ENCODE assay signal across 25 cellular contexts in genomic region chr5:120229036-120229435, GRCh38.
"Had no signal": no experiment of that assay in that cellular context is flagged by ENCODE, and none has a peak within 500 bp of the region (broad histone marks: within the 10 kb centered on the region; RNA-seq: fewer than 3 reads in every experiment).

No MANE protein-coding gene starts in this region.

- H3K9me3 Mint-ChIP-seq: endodermal cell had no signal

- H3K4me3 Mint-ChIP-seq: dendritic cell treated with granulocyte-macrophage colony-stimulating factor and Interleukin-4, amounts not matched to agents 40 ng/mL and 50 ng/mL, for 4 days; endodermal cell; memory B cell; natural killer cell; stimulated activated effector memory CD8-positive, alpha-beta T cell treated with anti-CD3 and anti-CD28 coated beads, Interleukin-12 subunit alpha, Interleukin-12 subunit beta, amount 100 ng/mL, for 72 hours; stimulated activated naive CD8-positive, alpha-beta T cell treated with anti-CD3 and anti-CD28 coated beads, Interleukin-15, Interleukin-2, amounts not matched to agents 100 ng/mL and 50 ng/mL, for 24 hours had no signal

- H3K4me3 ChIP-seq: colonic mucosa, gastrocnemius medialis, lung, ovary, psoas muscle, sigmoid colon, suprapubic skin, tibial artery, upper lobe of left lung had no signal

- H3K9me3 ChIP-seq: colonic mucosa, gastrocnemius medialis, ovary, psoas muscle, sigmoid colon, suprapubic skin, tibial artery, upper lobe of left lung had no signal

- H3K27ac ChIP-seq: colonic mucosa, epithelial cell of prostate, gastrocnemius medialis, ovary, psoas muscle, sigmoid colon, suprapubic skin, tibial artery, upper lobe of left lung had no signal

- DNase-seq: colonic mucosa; effector CD8-positive, alpha-beta T cell; foreskin fibroblast; gastrocnemius medialis; head of caudate nucleus; natural killer cell; occipital lobe; ovary; posterior cingulate gyrus; psoas muscle; right cardiac atrium; sigmoid colon; stimulated activated CD4-positive, alpha-beta T cell treated with anti-CD3 and anti-CD28 coated beads, Interleukin-2, amount 100 ng/mL, for 24 hours; stimulated activated CD4-positive, alpha-beta T cell treated with anti-CD3 and anti-CD28 coated beads, Interleukin-4, amount 100 ng/mL, for 24 hours; tibial artery; upper lobe of left lung had no signal

- H3K27ac Mint-ChIP-seq: dendritic cell treated with granulocyte-macrophage colony-stimulating factor and Interleukin-4, amounts not matched to agents 40 ng/mL and 50 ng/mL, for 4 days; endodermal cell; memory B cell; natural killer cell; stimulated activated effector memory CD8-positive, alpha-beta T cell treated with anti-CD3 and anti-CD28 coated beads, Interleukin-12 subunit alpha, Interleukin-12 subunit beta, amount 100 ng/mL, for 72 hours; stimulated activated naive CD8-positive, alpha-beta T cell treated with anti-CD3 and anti-CD28 coated beads, Interleukin-15, Interleukin-2, amounts not matched to agents 100 ng/mL and 50 ng/mL, for 24 hours had no signal

- H3K36me3 Mint-ChIP-seq: memory B cell; natural killer cell; stimulated activated effector memory CD8-positive, alpha-beta T cell treated with anti-CD3 and anti-CD28 coated beads, Interleukin-12 subunit alpha, Interleukin-12 subunit beta, amount 100 ng/mL, for 72 hours had no signal

- H3K4me1 Mint-ChIP-seq: endodermal cell; memory B cell; natural killer cell; stimulated activated effector memory CD8-positive, alpha-beta T cell treated with anti-CD3 and anti-CD28 coated beads, Interleukin-12 subunit alpha, Interleukin-12 subunit beta, amount 100 ng/mL, for 72 hours had no signal

- H3K27me3 ChIP-seq: colonic mucosa, gastrocnemius medialis, ovary, sigmoid colon, suprapubic skin, tibial artery, upper lobe of left lung had no signal

- H3K4me1 ChIP-seq: colonic mucosa, gastrocnemius medialis, psoas muscle, sigmoid colon, suprapubic skin, tibial artery, upper lobe of left lung had no signal

- ATAC-seq: esophagus mucosa, gastrocnemius medialis, natural killer cell, psoas muscle, right cardiac atrium had no signal

- H3K27me3 Mint-ChIP-seq: dendritic cell treated with granulocyte-macrophage colony-stimulating factor and Interleukin-4, amounts not matched to agents 40 ng/mL and 50 ng/mL, for 4 days; memory B cell; stimulated activated naive CD8-positive, alpha-beta T cell treated with anti-CD3 and anti-CD28 coated beads, Interleukin-15, Interleukin-2, amounts not matched to agents 100 ng/mL and 50 ng/mL, for 24 hours had no signal

- H3K36me3 ChIP-seq: colonic mucosa, gastrocnemius medialis, ovary, sigmoid colon, suprapubic skin, upper lobe of left lung had no signal
